ENCODE assay signal across 22 cellular contexts in the genomic region with DNA sequence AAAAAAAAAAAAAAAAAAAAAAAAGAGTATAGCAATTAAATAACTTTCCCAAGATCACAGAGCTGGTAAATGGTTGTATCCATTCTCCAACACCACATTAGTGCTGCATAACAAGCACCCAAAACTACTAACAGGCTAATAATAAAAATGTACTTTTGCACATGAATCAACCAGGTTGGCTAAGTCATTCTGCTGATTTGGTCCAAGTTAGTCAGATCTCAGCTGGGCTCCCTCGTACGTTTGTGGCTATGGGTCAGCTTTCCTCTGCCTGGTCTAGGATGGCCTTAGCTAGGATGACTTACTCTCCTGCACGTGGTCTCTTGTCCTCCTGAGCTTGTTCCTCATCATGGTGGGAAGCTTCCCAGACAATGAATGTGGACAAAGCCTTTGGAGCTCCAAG. TPM values are rescaled to one million over a fixed set of nuclear protein-coding genes. Genes with fewer than 3 reads are reported as not detected.
"Had no signal": no experiment of that assay in that cellular context is flagged by ENCODE, and none has a peak within 500 bp of the region (broad histone marks: within the 10 kb centered on the region; RNA-seq: fewer than 3 reads in every experiment).

No MANE protein-coding gene starts in this region.

- H3K27ac Mint-ChIP-seq: immature natural killer cell; memory B cell; mesothelial cell of epicardium; natural killer cell treated with Interleukin-12 subunit alpha and Interleukin-12 subunit beta and Interleukin-15 and Interleukin-18, amount 100 ng/mL, for 72 hours; type B pancreatic cell had no signal

- H3K27me3 ChIP-seq: gastrocnemius medialis, left lung, neural progenitor cell, uterus had no signal

- H3K79me2 ChIP-seq: parathyroid adenoma had no signal

- ATAC-seq: gastrocnemius medialis; heart right ventricle; left lung; lower lobe of right lung; natural killer cell treated with Interleukin-12 subunit alpha and Interleukin-12 subunit beta and Interleukin-15 and Interleukin-18, amount 100 ng/mL, for 72 hours; sciatic nerve had no signal

- H3K4me1 Mint-ChIP-seq: immature natural killer cell, mesothelial cell of epicardium had no signal

- H3K4me1 ChIP-seq: gastrocnemius medialis, neural progenitor cell, parathyroid adenoma, prostate gland, uterus had no signal

- H3K9me3 Mint-ChIP-seq: immature natural killer cell; memory B cell; mesothelial cell of epicardium; natural killer cell treated with Interleukin-12 subunit alpha and Interleukin-12 subunit beta and Interleukin-15 and Interleukin-18, amount 100 ng/mL, for 72 hours had no signal

- H3K4me2 ChIP-seq: neural progenitor cell had no signal

- FAIRE-seq: colon, endothelial cell of umbilical vein, keratinocyte had no signal

- DNase-seq: dermis blood vessel endothelial cell; endodermal cell; gastrocnemius medialis; heart right ventricle; immature natural killer cell; left lung; lower lobe of right lung; nucleus accumbens; stimulated activated CD4-positive, alpha-beta T cell treated with anti-CD3 and anti-CD28 coated beads, Interleukin-2, amount 100 ng/mL, for 48 hours; stimulated activated naive CD4-positive, alpha-beta T cell treated with Interleukin-2 at 50 U/mL for 16 hours; uterus had no signal

- H3K27ac ChIP-seq: gastrocnemius medialis, heart right ventricle, left lung, lower lobe of right lung, neural progenitor cell, parathyroid adenoma, prostate gland, uterus had no signal

- H3K4me3 ChIP-seq: gastrocnemius medialis, heart right ventricle, left lung, lower lobe of right lung, neural progenitor cell, prostate gland, uterus had no signal

- H3K9ac ChIP-seq: neural progenitor cell, parathyroid adenoma had no signal

- H2AFZ ChIP-seq: neural progenitor cell, parathyroid adenoma had no signal

- H3K36me3 Mint-ChIP-seq: memory B cell; mesothelial cell of epicardium; natural killer cell treated with Interleukin-12 subunit alpha and Interleukin-12 subunit beta and Interleukin-15 and Interleukin-18, amount 100 ng/mL, for 72 hours; neural progenitor cell; type B pancreatic cell had no signal

- H3K4me3 Mint-ChIP-seq: endodermal cell; immature natural killer cell; memory B cell; mesothelial cell of epicardium; natural killer cell treated with Interleukin-12 subunit alpha and Interleukin-12 subunit beta and Interleukin-15 and Interleukin-18, amount 100 ng/mL, for 72 hours; type B pancreatic cell had no signal

- H3K36me3 ChIP-seq: gastrocnemius medialis, heart right ventricle, left lung, lower lobe of right lung, neural progenitor cell, prostate gland, uterus had no signal

- H3K9me3 ChIP-seq: gastrocnemius medialis, heart right ventricle, left lung, lower lobe of right lung, prostate gland, uterus had no signal

RNA-seq across cellular contexts. Expression of a gene that starts 7.9 kb away (rescaled TPM):
- total RNA-seq: dermis blood vessel endothelial cell; endothelial cell of umbilical vein; natural killer cell treated with Interleukin-12 subunit alpha and Interleukin-12 subunit beta and Interleukin-15 and Interleukin-18, amount 100 ng/mL, for 72 hours had no signal
